11 cellular contexts compared by ENCODE assay signal in genomic region chr3:196640501-196640968, GRCh38. TPM values are rescaled to one million over a fixed set of nuclear protein-coding genes. Genes with fewer than 3 reads are reported as not detected.
DNase-seq lines count a peak whose midpoint lies in the region; ATAC-seq and TF ChIP-seq lines count a peak whose summit lies in the region.
"Had no signal": no experiment of that assay in that cellular context is flagged by ENCODE, and none has a peak within 500 bp of the region (broad histone marks: within the 10 kb centered on the region; RNA-seq: fewer than 3 reads in every experiment).

No MANE protein-coding gene starts in this region.

- H3K4me3 ChIP-seq in gastroesophageal sphincter = peak overlapping the region; percentile 38 to 69
- H3K4me3 ChIP-seq in thymus (ENCODE audit: low read length) = peak overlapping the region; percentile 59

- H3K27ac Mint-ChIP-seq in activated CD4-positive, alpha-beta T cell treated with anti-CD3 and anti-CD28 coated beads, Interleukin-2, amount 10 ng/mL, durations not matched to agents 7 days and 5 days = peak overlapping the region; percentile 92
- H3K27ac Mint-ChIP-seq: type B pancreatic cell had no signal

- H3K9me3 Mint-ChIP-seq in activated CD4-positive, alpha-beta T cell treated with anti-CD3 and anti-CD28 coated beads, Interleukin-2, amount 10 ng/mL, durations not matched to agents 7 days and 5 days = no peaks in the 10 kb centered on the region
- H3K9me3 Mint-ChIP-seq: type B pancreatic cell had no signal

- peak; percentile 77 for DNase-seq in activated CD8-positive, alpha-beta memory T cell treated with anti-CD3 and anti-CD28 coated beads for 24 hours
- no peak for DNase-seq in activated CD8-positive, alpha-beta memory T cell treated with anti-CD3 and anti-CD28 coated beads, Interleukin-2, amount 50 U/mL, for 4 hours
- peak; percentile 26 for DNase-seq in activated CD4-positive, alpha-beta T cell treated with anti-CD3 and anti-CD28 coated beads, Interleukin-2, amount 10 ng/mL, durations not matched to agents 7 days and 5 days
- DNase-seq in NCI-H510A (lab: John Stamatoyannopoulos, UW) = no peak
- no peak for DNase-seq in head of caudate nucleus
- no peak for DNase-seq in SK-N-DZ (ENCODE audit: low spot score)
- DNase-seq: ACHN, NCI-H446 treated with DMSO at 0.1 percent for 48 hours had no signal

- no peaks in the 10 kb centered on the region for H3K27me3 Mint-ChIP-seq in activated CD4-positive, alpha-beta T cell treated with anti-CD3 and anti-CD28 coated beads, Interleukin-2, amount 10 ng/mL, durations not matched to agents 7 days and 5 days

- TF ChIP-seq EP300 in gastroesophageal sphincter (IDR thresholded peaks at IDR 0.05) = no peak

- peaks cover 81% of the 10 kb centered on the region for H3K4me1 Mint-ChIP-seq in activated CD4-positive, alpha-beta T cell treated with anti-CD3 and anti-CD28 coated beads, Interleukin-2, amount 10 ng/mL, durations not matched to agents 7 days and 5 days

- CTCF ChIA-PET in activated CD4-positive, alpha-beta T cell treated with anti-CD3 and anti-CD28 coated beads, Interleukin-2, amount 10 ng/mL, durations not matched to agents 7 days and 5 days (lab: Charles Lee) = interaction anchor here (0.9 to 3.2 kb wide), 7 partner anchors 9 to 112 kb away, joined by 3 to 16 read pairs (median 4); no protein-coding TSS in a partner anchor

- H3K4me1 ChIP-seq in gastroesophageal sphincter = peaks cover 0 to 37% (median 0%) of the 10 kb centered on the region in 3 donors
- H3K4me1 ChIP-seq in thymus (ENCODE audit: control insufficient read depth, insufficient read depth, low read length) = peaks cover 42% of the 10 kb centered on the region

- no peak for TF ChIP-seq CTCF in gastroesophageal sphincter (IDR thresholded peaks at IDR 0.05)

- H3K36me3 Mint-ChIP-seq in activated CD4-positive, alpha-beta T cell treated with anti-CD3 and anti-CD28 coated beads, Interleukin-2, amount 10 ng/mL, durations not matched to agents 7 days and 5 days (ENCODE audit: low read depth) = peaks cover 51% of the 10 kb centered on the region
- H3K36me3 Mint-ChIP-seq: type B pancreatic cell had no signal

- H3K4me3 Mint-ChIP-seq in activated CD4-positive, alpha-beta T cell treated with anti-CD3 and anti-CD28 coated beads, Interleukin-2, amount 10 ng/mL, durations not matched to agents 7 days and 5 days = peak overlapping the region; percentile 92

- WGBS in gastroesophageal sphincter (ENCODE audit: low coverage in 1 of 2), 2 donors = 60% methylated on average over 1 of the region's 20 CpGs; no CpG with 5 or more reads in 1 of the 2 donors
- WGBS in thymus = 7% methylated on average over 20 of the region's 20 CpGs

- intact Hi-C loops in head of caudate nucleus (cut with DNase I) = no loop called here

- H3K36me3 ChIP-seq in gastroesophageal sphincter (peaks cover 0 to 6% of the 10 kb centered on the region in 2 donors), thymus (ENCODE audit: control insufficient read depth, insufficient read depth) (no peaks in the 10 kb centered on the region)

- H3K27ac ChIP-seq in gastroesophageal sphincter (peak overlapping the region in 3 of 4 donors; percentile 83 to 87 (median 84)), thymus (ENCODE audit: low read depth) (peak overlapping the region; percentile 82)

- no peak for ATAC-seq in gastroesophageal sphincter

- no peak for TF ChIP-seq POLR2A in gastroesophageal sphincter (IDR thresholded peaks at IDR 0.05)

- H3K9me3 ChIP-seq in gastroesophageal sphincter (no peaks in the 10 kb centered on the region), thymus (ENCODE audit: control insufficient read depth) (no peaks in the 10 kb centered on the region)

- POLR2A ChIA-PET in activated CD4-positive, alpha-beta T cell treated with anti-CD3 and anti-CD28 coated beads, Interleukin-2, amount 10 ng/mL, durations not matched to agents 7 days and 5 days (lab: Charles Lee) = no interaction called here

- no peaks in the 10 kb centered on the region for H3K27me3 ChIP-seq in gastroesophageal sphincter
- no peaks in the 10 kb centered on the region for H3K27me3 ChIP-seq in thymus (ENCODE audit: control insufficient read depth, insufficient read depth)

RNA-seq across cellular contexts. Expression of gene NRROS, which starts 1.0 kb away (rescaled TPM):
- 10 to 100 TPM; 36.6 to 40.6 TPM for total RNA-seq in activated CD4-positive, alpha-beta T cell treated with anti-CD3 and anti-CD28 coated beads, Interleukin-2, amount 10 ng/mL, durations not matched to agents 7 days and 5 days
- 10 to 100 TPM in 1 of 4 donors, 1 to 10 TPM in 3; 6.6 to 14.2 (median 8.4) TPM for total RNA-seq in gastroesophageal sphincter
- polyA plus RNA-seq in thymus = 5.2 TPM
- polyA plus RNA-seq in SK-N-DZ (2014; cell fraction: cytosol; rRNA removed) = 0.59 and 1.5 TPM in 2 replicates
- polyA plus RNA-seq in SK-N-DZ (2014; cell fraction: nucleus; rRNA removed) = 0.28 and 1.2 TPM in 2 replicates

Comparison
In these comparisons a context has a peak if more than half of its experiments do, and no peak if none do; other contexts are left out.
1. DNase-seq: peak in activated CD8-positive, alpha-beta memory T cell treated with anti-CD3 and anti-CD28 coated beads for 24 hours (single experiment) and activated CD4-positive, alpha-beta T cell treated with anti-CD3 and anti-CD28 coated beads, Interleukin-2, amount 10 ng/mL, durations not matched to agents 7 days and 5 days (single experiment); none in activated CD8-positive, alpha-beta memory T cell treated with anti-CD3 and anti-CD28 coated beads, Interleukin-2, amount 50 U/mL, for 4 hours (single experiment), NCI-H510A (single experiment), head of caudate nucleus (0 of 42) and SK-N-DZ (single experiment).